ENCODE assay signal across 2 cellular contexts in the genomic region with DNA sequence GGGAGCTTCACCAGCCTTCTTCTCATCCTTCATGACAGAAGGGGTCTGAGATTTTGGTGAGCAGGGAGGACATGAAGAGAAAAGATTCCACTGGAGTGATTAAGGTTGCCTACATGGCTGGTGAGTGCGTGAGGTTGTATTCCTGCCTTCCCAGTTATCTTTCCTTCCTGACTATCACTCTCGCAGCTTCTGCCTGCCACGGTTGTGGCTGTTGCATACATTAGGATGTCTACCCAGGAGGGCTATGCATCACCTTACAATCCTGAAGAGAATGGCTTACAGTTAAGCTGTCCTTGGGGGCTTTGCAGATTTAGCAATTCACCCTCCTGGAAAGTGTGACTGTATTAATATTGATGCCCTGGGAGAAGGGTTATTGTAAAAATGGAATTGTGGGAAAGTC.
TF ChIP-seq lines count a peak whose summit lies in the region.

No MANE protein-coding gene starts in this region.

TF ChIP-seq in GM23338, 12 proteins besides CTCF, POLR2A, EP300 and RAD21 (continues in another document):
- TF ChIP-seq STAT1 (IDR thresholded peaks at IDR 0.05; ENCODE audit: unreplicated experiment) (no peak), CREB1 (CRISPR knock-in tag; IDR thresholded peaks at IDR 0.05; ENCODE audit: low read depth) (no peak), POLR2AphosphoS5 (IDR thresholded peaks at IDR 0.05; ENCODE audit: low read depth) (no peak), EZH2phosphoT487 (IDR thresholded peaks at IDR 0.05; ENCODE audit: unreplicated experiment) (no peak), JUNB (IDR thresholded peaks at IDR 0.05; ENCODE audit: unreplicated experiment) (no peak), NANOG (IDR thresholded peaks at IDR 0.05; ENCODE audit: borderline replicate concordance) (no peak), ZNF114 (CRISPR knock-in tag; IDR thresholded peaks at IDR 0.05) (no peak)
- TF ChIP-seq, protein P1, sequence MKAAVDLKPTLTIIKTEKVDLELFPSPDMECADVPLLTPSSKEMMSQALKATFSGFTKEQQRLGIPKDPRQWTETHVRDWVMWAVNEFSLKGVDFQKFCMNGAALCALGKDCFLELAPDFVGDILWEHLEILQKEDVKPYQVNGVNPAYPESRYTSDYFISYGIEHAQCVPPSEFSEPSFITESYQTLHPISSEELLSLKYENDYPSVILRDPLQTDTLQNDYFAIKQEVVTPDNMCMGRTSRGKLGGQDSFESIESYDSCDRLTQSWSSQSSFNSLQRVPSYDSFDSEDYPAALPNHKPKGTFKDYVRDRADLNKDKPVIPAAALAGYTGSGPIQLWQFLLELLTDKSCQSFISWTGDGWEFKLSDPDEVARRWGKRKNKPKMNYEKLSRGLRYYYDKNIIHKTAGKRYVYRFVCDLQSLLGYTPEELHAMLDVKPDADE (IDR thresholded peaks at IDR 0.05), result no peak
- TF ChIP-seq, protein P2, sequence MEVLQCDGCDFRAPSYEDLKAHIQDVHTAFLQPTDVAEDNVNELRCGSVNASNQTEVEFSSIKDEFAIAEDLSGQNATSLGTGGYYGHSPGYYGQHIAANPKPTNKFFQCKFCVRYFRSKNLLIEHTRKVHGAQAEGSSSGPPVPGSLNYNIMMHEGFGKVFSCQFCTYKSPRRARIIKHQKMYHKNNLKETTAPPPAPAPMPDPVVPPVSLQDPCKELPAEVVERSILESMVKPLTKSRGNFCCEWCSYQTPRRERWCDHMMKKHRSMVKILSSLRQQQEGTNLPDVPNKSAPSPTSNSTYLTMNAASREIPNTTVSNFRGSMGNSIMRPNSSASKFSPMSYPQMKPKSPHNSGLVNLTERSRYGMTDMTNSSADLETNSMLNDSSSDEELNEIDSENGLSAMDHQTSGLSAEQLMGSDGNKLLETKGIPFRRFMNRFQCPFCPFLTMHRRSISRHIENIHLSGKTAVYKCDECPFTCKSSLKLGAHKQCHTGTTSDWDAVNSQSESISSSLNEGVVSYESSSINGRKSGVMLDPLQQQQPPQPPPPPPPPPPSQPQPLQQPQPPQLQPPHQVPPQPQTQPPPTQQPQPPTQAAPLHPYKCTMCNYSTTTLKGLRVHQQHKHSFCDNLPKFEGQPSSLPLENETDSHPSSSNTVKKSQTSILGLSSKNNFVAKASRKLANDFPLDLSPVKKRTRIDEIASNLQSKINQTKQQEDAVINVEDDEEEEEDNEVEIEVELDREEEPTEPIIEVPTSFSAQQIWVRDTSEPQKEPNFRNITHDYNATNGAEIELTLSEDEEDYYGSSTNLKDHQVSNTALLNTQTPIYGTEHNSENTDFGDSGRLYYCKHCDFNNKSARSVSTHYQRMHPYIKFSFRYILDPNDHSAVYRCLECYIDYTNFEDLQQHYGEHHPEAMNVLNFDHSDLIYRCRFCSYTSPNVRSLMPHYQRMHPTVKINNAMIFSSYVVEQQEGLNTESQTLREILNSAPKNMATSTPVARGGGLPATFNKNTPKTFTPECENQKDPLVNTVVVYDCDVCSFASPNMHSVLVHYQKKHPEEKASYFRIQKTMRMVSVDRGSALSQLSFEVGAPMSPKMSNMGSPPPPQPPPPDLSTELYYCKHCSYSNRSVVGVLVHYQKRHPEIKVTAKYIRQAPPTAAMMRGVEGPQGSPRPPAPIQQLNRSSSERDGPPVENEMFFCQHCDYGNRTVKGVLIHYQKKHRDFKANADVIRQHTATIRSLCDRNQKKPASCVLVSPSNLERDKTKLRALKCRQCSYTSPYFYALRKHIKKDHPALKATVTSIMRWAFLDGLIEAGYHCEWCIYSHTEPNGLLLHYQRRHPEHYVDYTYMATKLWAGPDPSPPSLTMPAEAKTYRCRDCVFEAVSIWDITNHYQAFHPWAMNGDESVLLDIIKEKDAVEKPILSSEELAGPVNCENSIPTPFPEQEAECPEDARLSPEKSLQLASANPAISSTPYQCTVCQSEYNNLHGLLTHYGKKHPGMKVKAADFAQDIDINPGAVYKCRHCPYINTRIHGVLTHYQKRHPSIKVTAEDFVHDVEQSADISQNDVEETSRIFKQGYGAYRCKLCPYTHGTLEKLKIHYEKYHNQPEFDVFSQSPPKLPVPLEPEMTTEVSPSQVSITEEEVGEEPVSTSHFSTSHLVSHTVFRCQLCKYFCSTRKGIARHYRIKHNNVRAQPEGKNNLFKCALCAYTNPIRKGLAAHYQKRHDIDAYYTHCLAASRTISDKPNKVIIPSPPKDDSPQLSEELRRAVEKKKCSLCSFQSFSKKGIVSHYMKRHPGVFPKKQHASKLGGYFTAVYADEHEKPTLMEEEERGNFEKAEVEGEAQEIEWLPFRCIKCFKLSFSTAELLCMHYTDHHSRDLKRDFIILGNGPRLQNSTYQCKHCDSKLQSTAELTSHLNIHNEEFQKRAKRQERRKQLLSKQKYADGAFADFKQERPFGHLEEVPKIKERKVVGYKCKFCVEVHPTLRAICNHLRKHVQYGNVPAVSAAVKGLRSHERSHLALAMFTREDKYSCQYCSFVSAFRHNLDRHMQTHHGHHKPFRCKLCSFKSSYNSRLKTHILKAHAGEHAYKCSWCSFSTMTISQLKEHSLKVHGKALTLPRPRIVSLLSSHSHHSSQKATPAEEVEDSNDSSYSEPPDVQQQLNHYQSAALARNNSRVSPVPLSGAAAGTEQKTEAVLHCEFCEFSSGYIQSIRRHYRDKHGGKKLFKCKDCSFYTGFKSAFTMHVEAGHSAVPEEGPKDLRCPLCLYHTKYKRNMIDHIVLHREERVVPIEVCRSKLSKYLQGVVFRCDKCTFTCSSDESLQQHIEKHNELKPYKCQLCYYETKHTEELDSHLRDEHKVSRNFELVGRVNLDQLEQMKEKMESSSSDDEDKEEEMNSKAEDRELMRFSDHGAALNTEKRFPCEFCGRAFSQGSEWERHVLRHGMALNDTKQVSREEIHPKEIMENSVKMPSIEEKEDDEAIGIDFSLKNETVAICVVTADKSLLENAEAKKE (CRISPR knock-in tag; IDR thresholded peaks at IDR 0.05), result no peak
- TF ChIP-seq, protein P3, sequence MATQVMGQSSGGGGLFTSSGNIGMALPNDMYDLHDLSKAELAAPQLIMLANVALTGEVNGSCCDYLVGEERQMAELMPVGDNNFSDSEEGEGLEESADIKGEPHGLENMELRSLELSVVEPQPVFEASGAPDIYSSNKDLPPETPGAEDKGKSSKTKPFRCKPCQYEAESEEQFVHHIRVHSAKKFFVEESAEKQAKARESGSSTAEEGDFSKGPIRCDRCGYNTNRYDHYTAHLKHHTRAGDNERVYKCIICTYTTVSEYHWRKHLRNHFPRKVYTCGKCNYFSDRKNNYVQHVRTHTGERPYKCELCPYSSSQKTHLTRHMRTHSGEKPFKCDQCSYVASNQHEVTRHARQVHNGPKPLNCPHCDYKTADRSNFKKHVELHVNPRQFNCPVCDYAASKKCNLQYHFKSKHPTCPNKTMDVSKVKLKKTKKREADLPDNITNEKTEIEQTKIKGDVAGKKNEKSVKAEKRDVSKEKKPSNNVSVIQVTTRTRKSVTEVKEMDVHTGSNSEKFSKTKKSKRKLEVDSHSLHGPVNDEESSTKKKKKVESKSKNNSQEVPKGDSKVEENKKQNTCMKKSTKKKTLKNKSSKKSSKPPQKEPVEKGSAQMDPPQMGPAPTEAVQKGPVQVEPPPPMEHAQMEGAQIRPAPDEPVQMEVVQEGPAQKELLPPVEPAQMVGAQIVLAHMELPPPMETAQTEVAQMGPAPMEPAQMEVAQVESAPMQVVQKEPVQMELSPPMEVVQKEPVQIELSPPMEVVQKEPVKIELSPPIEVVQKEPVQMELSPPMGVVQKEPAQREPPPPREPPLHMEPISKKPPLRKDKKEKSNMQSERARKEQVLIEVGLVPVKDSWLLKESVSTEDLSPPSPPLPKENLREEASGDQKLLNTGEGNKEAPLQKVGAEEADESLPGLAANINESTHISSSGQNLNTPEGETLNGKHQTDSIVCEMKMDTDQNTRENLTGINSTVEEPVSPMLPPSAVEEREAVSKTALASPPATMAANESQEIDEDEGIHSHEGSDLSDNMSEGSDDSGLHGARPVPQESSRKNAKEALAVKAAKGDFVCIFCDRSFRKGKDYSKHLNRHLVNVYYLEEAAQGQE (IDR thresholded peaks at IDR 0.05; ENCODE audit: unreplicated experiment), result no peak

TF ChIP-seq in H1, 55 proteins besides CTCF, POLR2A, EP300 and RAD21:
- TF ChIP-seq CTBP2 (IDR thresholded peaks at IDR 0.05; ENCODE audit: borderline replicate concordance, insufficient read depth, insufficient read length, low read length), result no peak
